1 cellular context compared by ENCODE assay signal in genomic region chr6:169286961-169287360, GRCh38.
TF ChIP-seq lines count a peak whose summit lies in the region.

No MANE protein-coding gene starts in this region.

TF ChIP-seq in IMR-90, 13 proteins besides CTCF, POLR2A, EP300 and RAD21 (continued from another document):
- no peak for TF ChIP-seq USF2 (IDR thresholded peaks at IDR 0.05; ENCODE audit: low read depth, low read length)
- TF ChIP-seq RFX5 (IDR thresholded peaks at IDR 0.05; ENCODE audit: low read depth, low read length), result no peak
- TF ChIP-seq CHD1 (IDR thresholded peaks at IDR 0.05; ENCODE audit: low read depth, low read length), result no peak
- no peak for TF ChIP-seq FOS (IDR thresholded peaks at IDR 0.05; ENCODE audit: low read depth, low read length)
- no peak for TF ChIP-seq MAZ (IDR thresholded peaks at IDR 0.05; ENCODE audit: borderline replicate concordance, low read depth, low read length)
- TF ChIP-seq MXI1 (IDR thresholded peaks at IDR 0.05; ENCODE audit: borderline replicate concordance, low read depth, low read length), result no peak
